10 cellular contexts compared by ENCODE assay signal in the genomic region with DNA sequence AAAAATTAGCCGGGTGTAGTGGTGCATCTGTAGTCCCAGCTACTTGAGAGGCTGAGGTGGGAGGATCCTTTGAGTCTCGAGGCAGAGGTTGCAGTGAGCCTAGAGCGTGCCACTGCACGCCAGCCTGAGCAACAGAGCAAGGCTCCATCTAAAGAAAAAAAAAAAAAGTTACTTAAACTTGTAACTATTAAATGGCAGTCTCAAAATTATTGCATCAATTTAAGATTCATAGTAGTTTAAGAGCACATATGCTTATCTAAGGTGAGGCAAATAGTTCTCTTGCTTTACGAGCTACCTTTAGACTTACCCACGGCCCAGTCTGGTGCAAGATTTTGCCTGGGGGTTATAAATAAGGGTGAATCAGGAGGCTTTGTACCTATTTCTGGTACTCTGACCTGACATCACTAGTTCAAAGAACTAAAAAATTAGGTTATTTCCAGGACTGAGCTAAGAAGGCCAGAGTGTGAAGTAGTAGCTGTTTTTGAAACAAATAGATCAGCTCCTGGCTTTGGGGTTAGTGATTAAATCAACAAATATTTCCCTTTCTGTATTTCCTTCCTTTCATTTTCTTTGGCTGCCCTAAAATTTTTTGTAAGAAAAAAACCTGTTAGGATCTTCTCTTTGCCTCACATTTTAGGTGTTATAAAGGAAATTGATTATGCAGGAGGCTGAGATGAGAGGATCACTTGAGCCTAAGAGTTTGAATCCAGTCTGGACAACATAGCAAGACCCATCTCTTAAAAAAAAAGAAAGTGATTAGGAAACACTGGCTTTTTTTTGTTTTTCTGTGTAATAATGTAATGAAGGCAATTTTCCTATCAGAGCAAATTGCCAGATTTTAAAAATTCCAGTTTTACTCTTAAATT. TPM values are rescaled to one million over a fixed set of nuclear protein-coding genes. Genes with fewer than 3 reads are reported as not detected.
DNase-seq lines count a peak whose midpoint lies in the region; TF ChIP-seq lines count a peak whose summit lies in the region.
"Had no signal": no experiment of that assay in that cellular context is flagged by ENCODE, and none has a peak within 500 bp of the region (broad histone marks: within the 10 kb centered on the region; RNA-seq: fewer than 3 reads in every experiment).

No MANE protein-coding gene starts in this region.

- no peak overlapping the region for H4K91ac ChIP-seq in H9 (ENCODE audit: insufficient read length, low read depth, low read length)

- H3K23ac ChIP-seq in H9 (ENCODE audit: insufficient read length, low read depth, low read length) = no peak overlapping the region

- H3K4me3 Mint-ChIP-seq in activated CD4-positive, alpha-beta memory T cell treated with anti-CD3 and anti-CD28 coated beads, Interleukin-2, amount 10 ng/mL, durations not matched to agents 7 days and 5 days = peak overlapping the region; percentile 94
- H3K4me3 Mint-ChIP-seq in H9 = 0 out of 5 replicates have a peak overlapping the region, but pooled peaks of 1 of the 2 experiments have one; percentile 23

- H3K9me3 ChIP-seq in BLaER1 (no peaks in the 10 kb centered on the region), HEK293 (ENCODE audit: control insufficient read depth, insufficient read depth, low read depth, low read length) (no peaks in the 10 kb centered on the region), H9 (ENCODE audit: control insufficient read depth, low read depth, low read length) (no peaks in the 10 kb centered on the region), sigmoid colon (no peaks in the 10 kb centered on the region)
- H3K9me3 ChIP-seq: psoas muscle had no signal

- no peak overlapping the region for H2AFZ ChIP-seq in H9 (ENCODE audit: low read length)

- H2BK5ac ChIP-seq in H9 (ENCODE audit: insufficient read length, low read length) = no peak overlapping the region

- no peak for TF ChIP-seq POLR2A in sigmoid colon (IDR thresholded peaks at IDR 0.05)
- TF ChIP-seq POLR2A in lower leg skin (IDR thresholded peaks at IDR 0.05) = no peak

- H3K4me3 ChIP-seq in BLaER1 (peak overlapping the region; percentile 85; the same call in 1 of the 2 replicates), HEK293 (ENCODE audit: low read depth, low read length) (no peak overlapping the region), sigmoid colon (no peak overlapping the region), lower leg skin (ENCODE audit: low read depth, poor library complexity, severe bottlenecking) (no peak overlapping the region)

- no peaks in the 10 kb centered on the region for H3K27me3 ChIP-seq in BLaER1
- no peaks in the 10 kb centered on the region for H3K27me3 ChIP-seq in H9 (ENCODE audit: insufficient read depth, low read length)
- H3K27me3 ChIP-seq in sigmoid colon = no peaks in the 10 kb centered on the region

- TF ChIP-seq CTCF in HEK293 (tag by site-specific recombination; IDR thresholded peaks at IDR 0.05) = no peak
- no peak for TF ChIP-seq CTCF in H9 (conservative IDR thresholded peaks at IDR 0.05)
- no peak for TF ChIP-seq CTCF in sigmoid colon (IDR thresholded peaks at IDR 0.05)
- TF ChIP-seq CTCF in lower leg skin (IDR thresholded peaks at IDR 0.05) = no peak

- H2AK5ac ChIP-seq in H9 (ENCODE audit: insufficient read length, low read length) = no peak overlapping the region

- H3K4me1 ChIP-seq in BLaER1 (peaks cover 48% of the 10 kb centered on the region), HEK293 (ENCODE audit: control insufficient read depth, insufficient read depth, low read length) (no peaks in the 10 kb centered on the region), H9 (ENCODE audit: insufficient read depth, low read length) (peaks cover 4% of the 10 kb centered on the region; the same call in 1 of the 2 replicates), sigmoid colon (peaks cover 0 to 38% (median 33%) of the 10 kb centered on the region in 4 donors)

- TF ChIP-seq EP300 in sigmoid colon (IDR thresholded peaks at IDR 0.05) = no peak

- no peaks in the 10 kb centered on the region for H3K9me3 Mint-ChIP-seq in activated CD4-positive, alpha-beta memory T cell treated with anti-CD3 and anti-CD28 coated beads, Interleukin-2, amount 10 ng/mL, durations not matched to agents 7 days and 5 days
- no peaks in the 10 kb centered on the region for H3K9me3 Mint-ChIP-seq in H9

- H4K5ac ChIP-seq in H9 (ENCODE audit: insufficient read length, low read depth, low read length) = no peak overlapping the region

- H3K23me2 ChIP-seq in H9 (ENCODE audit: insufficient read length, low read depth, low read length, poor library complexity, severe bottlenecking) = peaks cover 12% of the 10 kb centered on the region

- no peak overlapping the region for H3K14ac ChIP-seq in H9 (ENCODE audit: insufficient read depth, low read length)

- POLR2A ChIA-PET in HEK293 (lab: Yijun Ruan, JAX) = interaction anchor here (3.0 kb wide), 1 partner anchor 10 kb away, joined by 18 read pairs; no protein-coding TSS in a partner anchor
- POLR2A ChIA-PET in activated CD4-positive, alpha-beta memory T cell treated with anti-CD3 and anti-CD28 coated beads, Interleukin-2, amount 10 ng/mL, durations not matched to agents 7 days and 5 days (lab: Charles Lee) = interaction anchor here (0.7 to 6.6 kb wide), 10 partner anchors 8 to 490 kb away, joined by 3 to 293 read pairs (median 6); a partner anchor contains a TSS

- no peak overlapping the region for H4K8ac ChIP-seq in H9 (replicated peaks; ENCODE audit: insufficient read length, low read depth, low read length)

- peak overlapping the region; percentile 94 for H3K4me2 ChIP-seq in BLaER1
- no peak overlapping the region for H3K4me2 ChIP-seq in H9 (ENCODE audit: insufficient read depth, insufficient read length, low read length)

- no peak overlapping the region for H3K56ac ChIP-seq in H9 (ENCODE audit: insufficient read length, low read depth, low read length)

- WGBS in H9 (ENCODE audit: extremely low coverage, insufficient read length, low lambda C conversion rate) = no CpG with 5 or more reads among the region's 6 CpGs
- 15 to 60% methylated on average over 6 of the region's 6 CpGs for WGBS in sigmoid colon, 2 donors
- 40 to 53% methylated on average over 6 of the region's 6 CpGs for WGBS in lower leg skin, 2 donors

- intact Hi-C loops in sigmoid colon (cut with DNase I) (loop anchor here (5.0 kb wide), 1 partner anchor 37 kb away; a partner anchor contains a TSS), lower leg skin (cut with DNase I; ENCODE audit: low total_unique reads) (no loop called here)

- H3K36me3 Mint-ChIP-seq in activated CD4-positive, alpha-beta memory T cell treated with anti-CD3 and anti-CD28 coated beads, Interleukin-2, amount 10 ng/mL, durations not matched to agents 7 days and 5 days (ENCODE audit: low read depth) = peaks cover 59% of the 10 kb centered on the region
- H3K36me3 Mint-ChIP-seq in H9 (ENCODE audit: insufficient read depth in 1 of 3, low read depth in 3 of 3) = peaks cover 8 to 40% (median 12%) of the 10 kb centered on the region in 3 experiments

- no peaks in the 10 kb centered on the region for H3K27me3 Mint-ChIP-seq in activated CD4-positive, alpha-beta memory T cell treated with anti-CD3 and anti-CD28 coated beads, Interleukin-2, amount 10 ng/mL, durations not matched to agents 7 days and 5 days
- no peaks in the 10 kb centered on the region for H3K27me3 Mint-ChIP-seq in H9 (ENCODE audit: low read depth)

- H3K27ac ChIP-seq in BLaER1 = no peak overlapping the region
- H3K27ac ChIP-seq in HEK293 (ENCODE audit: extremely low read depth, low read depth, low read length) = peak overlapping the region; percentile 5; the same call in 1 of the 2 replicates
- no peak overlapping the region for H3K27ac ChIP-seq in H9 (ENCODE audit: insufficient read length, low read depth, low read length)
- no peak overlapping the region for H3K27ac ChIP-seq in sigmoid colon
- H3K27ac ChIP-seq: psoas muscle had no signal

- H3K36me3 ChIP-seq in BLaER1 (peaks cover 35% of the 10 kb centered on the region; the same call in 1 of the 2 replicates), HEK293 (ENCODE audit: control insufficient read depth in 2 of 2, insufficient read depth in 1 of 2, low read length in 2 of 2) (peaks cover 22 to 23% of the 10 kb centered on the region in 2 experiments), sigmoid colon (peaks cover 0 to 16% (median 0%) of the 10 kb centered on the region in 4 donors)

- no peak overlapping the region for H3K18ac ChIP-seq in H9 (ENCODE audit: insufficient read length, low read depth, low read length)

- DNase-seq in activated CD4-positive, alpha-beta memory T cell treated with anti-CD3 and anti-CD28 coated beads, Interleukin-2, amount 10 ng/mL, durations not matched to agents 7 days and 5 days = peak; percentile 40
- peak; percentile 40 for DNase-seq in iris pigment epithelial cell (ENCODE audit: low read depth)
- DNase-seq in H9 = no peak
- DNase-seq in foreskin melanocyte = no peak
- DNase-seq in sigmoid colon = no peak
- no peak for DNase-seq in lower leg skin (ENCODE audit: low spot score in 2 of 2)
- DNase-seq: psoas muscle, RPMI8226 had no signal

- CTCF ChIA-PET in HEK293 (lab: Yijun Ruan, JAX) = interaction anchor here (1.2 to 1.6 kb wide), 2 partner anchors 10 to 37 kb away, joined by 4 to 6 read pairs; no protein-coding TSS in a partner anchor
- CTCF ChIA-PET in activated CD4-positive, alpha-beta memory T cell treated with anti-CD3 and anti-CD28 coated beads, Interleukin-2, amount 10 ng/mL, durations not matched to agents 7 days and 5 days (lab: Charles Lee) = interaction anchor here (1.0 to 7.4 kb wide), 2 partner anchors 9 to 37 kb away, joined by 3 to 156 read pairs; a partner anchor contains a TSS

- no peak overlapping the region for H3T11ph ChIP-seq in H9 (ENCODE audit: low read length)

- H4K20me1 ChIP-seq in BLaER1 (peaks cover 93% of the 10 kb centered on the region), H9 (ENCODE audit: control insufficient read depth, insufficient read depth, insufficient read length) (no peaks in the 10 kb centered on the region)

- peaks cover 11% of the 10 kb centered on the region; the same call in 1 of the 2 replicates for H3K79me2 ChIP-seq in H9 (ENCODE audit: insufficient read depth, low read length)

- H3K27ac Mint-ChIP-seq in activated CD4-positive, alpha-beta memory T cell treated with anti-CD3 and anti-CD28 coated beads, Interleukin-2, amount 10 ng/mL, durations not matched to agents 7 days and 5 days = peak overlapping the region; percentile 87
- H3K27ac Mint-ChIP-seq in H9 = no peak overlapping the region

- H3K9ac ChIP-seq in BLaER1 (0 out of 2 replicates have a peak overlapping the region, but pooled peaks have one; percentile 28), H9 (ENCODE audit: extremely low read depth, insufficient read length, low read length) (no peak overlapping the region)

- H2BK20ac ChIP-seq in H9 (ENCODE audit: low read depth, low read length, poor library complexity, severe bottlenecking) = no peak overlapping the region

- no peak overlapping the region for H2BK120ac ChIP-seq in H9 (ENCODE audit: low read depth, low read length, poor library complexity, severe bottlenecking)

- no peak overlapping the region for H3K4ac ChIP-seq in H9 (ENCODE audit: low read depth, low read length)

- no peak overlapping the region for H2BK12ac ChIP-seq in H9 (ENCODE audit: insufficient read length, low read depth, low read length)

- H2BK15ac ChIP-seq in H9 (ENCODE audit: low read depth, low read length) = no peak overlapping the region

- H3K4me1 Mint-ChIP-seq in activated CD4-positive, alpha-beta memory T cell treated with anti-CD3 and anti-CD28 coated beads, Interleukin-2, amount 10 ng/mL, durations not matched to agents 7 days and 5 days = peaks cover 43% of the 10 kb centered on the region
- peaks cover 15 to 18% of the 10 kb centered on the region in 2 experiments for H3K4me1 Mint-ChIP-seq in H9

- no peaks in the 10 kb centered on the region for H3K79me1 ChIP-seq in H9 (ENCODE audit: insufficient read depth, low read depth, low read length, poor library complexity, severe bottlenecking)

RNA-seq across cellular contexts. Expression of a gene that starts 3.6 kb away (rescaled TPM):
- total RNA-seq in activated CD4-positive, alpha-beta memory T cell treated with anti-CD3 and anti-CD28 coated beads, Interleukin-2, amount 10 ng/mL, durations not matched to agents 7 days and 5 days = 10 to 100 TPM; 82.7 to 86.5 TPM
- total RNA-seq in H9 (2021) (24.5 and 27.9 TPM in 2 replicates), sigmoid colon (10 to 100 TPM; 17.7 to 18.8 (median 17.9) TPM), lower leg skin (10 to 100 TPM in 3 of 4 donors, 1 to 10 TPM in 1; 8.6 to 19.8 (median 14.3) TPM)
- polyA plus RNA-seq in sigmoid colon = 10 to 100 TPM; 15.6 to 26.9 (median 20.3) TPM

RNA-seq across cellular contexts. Expression of a gene that starts 3.7 kb away (rescaled TPM):
- 100 to 1,000 TPM; 320 to 330 TPM for total RNA-seq in activated CD4-positive, alpha-beta memory T cell treated with anti-CD3 and anti-CD28 coated beads, Interleukin-2, amount 10 ng/mL, durations not matched to agents 7 days and 5 days
- 205 and 207 TPM in 2 replicates for total RNA-seq in H9 (2021)
- total RNA-seq in sigmoid colon = 100 to 1,000 TPM; 183 to 446 (median 295) TPM
- polyA plus RNA-seq in sigmoid colon = 100 to 1,000 TPM; 527 to 799 (median 731) TPM
- total RNA-seq in lower leg skin = 100 to 1,000 TPM; 132 to 214 (median 159) TPM

RNA-seq across cellular contexts. Expression of a gene that starts 10.9 kb away (rescaled TPM):
- 1 to 10 TPM; 7.4 to 7.5 TPM for total RNA-seq in activated CD4-positive, alpha-beta memory T cell treated with anti-CD3 and anti-CD28 coated beads, Interleukin-2, amount 10 ng/mL, durations not matched to agents 7 days and 5 days
- total RNA-seq in H9 (2021) = 26.1 and 26.3 TPM in 2 replicates
- 10 to 100 TPM in 2 of 4 donors, 1 to 10 TPM in 2; 3.3 to 12.7 (median 10.6) TPM for total RNA-seq in sigmoid colon
- 10 to 100 TPM in 1 of 3 donors, 1 to 10 TPM in 2; 6.3 to 10.9 (median 9.6) TPM for polyA plus RNA-seq in sigmoid colon
- total RNA-seq in lower leg skin = 1 to 10 TPM; 5.7 to 9.6 (median 8.9) TPM

RNA-seq across cellular contexts. Expression of a gene that starts 25.4 kb away (rescaled TPM):
- total RNA-seq in activated CD4-positive, alpha-beta memory T cell treated with anti-CD3 and anti-CD28 coated beads, Interleukin-2, amount 10 ng/mL, durations not matched to agents 7 days and 5 days = 10 to 100 TPM; 48.7 to 53.2 TPM
- total RNA-seq in H9 (2021) = 38.6 and 43.2 TPM in 2 replicates
- total RNA-seq in sigmoid colon = 1 to 10 TPM; 6.8 to 9.7 (median 8.2) TPM
- polyA plus RNA-seq in sigmoid colon = 10 to 100 TPM; 19.2 to 21.3 (median 20.1) TPM
- total RNA-seq in lower leg skin = 1 to 10 TPM; 2.7 to 9.0 (median 7.1) TPM

RNA-seq across cellular contexts. Expression of a gene that starts 38.0 kb away (rescaled TPM):
- 1,000 to 10,000 TPM; 1,659 to 1,700 TPM for total RNA-seq in activated CD4-positive, alpha-beta memory T cell treated with anti-CD3 and anti-CD28 coated beads, Interleukin-2, amount 10 ng/mL, durations not matched to agents 7 days and 5 days
- total RNA-seq in H9 (2021) (1,963 and 2,022 TPM in 2 replicates), sigmoid colon (over 10,000 TPM in 2 of 4 donors, 1,000 to 10,000 TPM in 2; 3,416 to 22,215 (median 11,134) TPM), lower leg skin (over 10,000 TPM in 1 of 4 donors, 1,000 to 10,000 TPM in 3; 3,327 to 15,303 (median 7,021) TPM)
- 1,000 to 10,000 TPM; 2,343 to 9,810 (median 5,800) TPM for polyA plus RNA-seq in sigmoid colon

Comparison
In these comparisons a context has a peak if more than half of its experiments do, and no peak if none do; other contexts are left out.
1. DNase-seq: peak in activated CD4-positive, alpha-beta memory T cell treated with anti-CD3 and anti-CD28 coated beads, Interleukin-2, amount 10 ng/mL, durations not matched to agents 7 days and 5 days (single experiment) and iris pigment epithelial cell (single experiment); none in H9 (single experiment), foreskin melanocyte (single experiment), sigmoid colon (single experiment) and lower leg skin (0 of 2).